In the genomic region with DNA sequence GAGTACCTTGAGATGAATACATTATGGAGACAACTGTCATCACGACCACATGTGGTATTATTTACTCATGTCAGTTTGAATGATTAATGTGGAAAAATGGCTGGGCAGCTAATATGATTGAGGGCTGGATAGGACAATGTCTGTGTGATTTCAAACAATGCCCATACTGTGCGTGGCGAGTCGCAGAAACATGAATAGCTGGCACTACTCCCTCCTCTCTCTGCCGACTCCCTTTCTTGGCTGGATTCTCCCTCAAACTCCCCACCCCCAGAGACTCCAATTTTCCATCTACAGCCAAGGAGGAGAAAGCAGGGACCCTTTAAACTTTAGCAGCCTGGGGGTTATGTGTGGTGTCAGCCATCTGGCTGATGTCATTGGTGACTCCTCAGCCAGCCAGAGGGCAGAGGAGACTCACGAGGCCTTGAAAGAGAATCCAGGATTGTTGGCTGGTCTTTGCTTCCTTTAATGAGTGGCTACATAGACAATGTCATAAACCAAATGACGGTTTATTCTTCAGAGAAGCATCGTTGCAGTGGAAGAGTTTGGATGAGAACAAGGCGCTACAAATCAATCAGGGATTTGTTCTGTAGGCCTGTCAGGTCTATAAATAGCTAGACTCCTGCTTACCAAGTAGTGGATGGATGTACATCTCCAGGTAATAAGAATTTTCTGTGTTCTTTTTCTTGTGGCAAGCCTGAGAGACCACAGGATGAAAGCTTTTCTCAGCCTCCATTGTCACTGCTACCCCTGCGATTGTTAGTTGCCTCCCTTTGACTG, we compare ENCODE assay signal across 9 cellular contexts.
DNase-seq lines count a peak whose midpoint lies in the region; ATAC-seq and TF ChIP-seq lines count a peak whose summit lies in the region.
"Had no signal": no experiment of that assay in that cellular context is flagged by ENCODE, and none has a peak within 500 bp of the region (broad histone marks: within the 10 kb centered on the region; RNA-seq: fewer than 3 reads in every experiment).

No MANE protein-coding gene starts in this region.

- POLR2A ChIA-PET in SK-N-SH (lab: Yijun Ruan, JAX): no interaction called here

- H3K27ac ChIP-seq in SK-N-SH (ENCODE audit: low read depth in 2 of 2, low read length in 1 of 2) (peak overlapping the region in 1 of 2 experiments; percentile 48; a peak in 2 of 4 replicates), temporal lobe (ENCODE audit: low read depth, low read length) (peak overlapping the region; percentile 66)

- H4K20me1 ChIP-seq in SK-N-SH (ENCODE audit: insufficient read depth): no peaks in the 10 kb centered on the region

- ATAC-seq in HG03354 (IDR thresholded peaks at IDR 0.05; ENCODE audit: poor library complexity, severe bottlenecking, unreplicated experiment): no peak
- ATAC-seq in HG03342 (IDR thresholded peaks at IDR 0.05; ENCODE audit: unreplicated experiment): no peak

- no peaks in the 10 kb centered on the region for H3K36me3 ChIP-seq in SK-N-SH (replicated peaks in 1 of 2; ENCODE audit: control insufficient read depth in 1 of 2, insufficient read depth in 2 of 2, low read length in 1 of 2)

- TF ChIP-seq EP300 in SK-N-SH (IDR thresholded peaks at IDR 0.05; ENCODE audit: borderline replicate concordance in 1 of 2, low read depth in 1 of 2, low read length in 1 of 2): peak; percentile 9; a peak in 1 of 4 replicates

- no peaks in the 10 kb centered on the region for H3K9me2 ChIP-seq in SK-N-SH

- no peaks in the 10 kb centered on the region for H3K79me2 ChIP-seq in SK-N-SH (ENCODE audit: insufficient read depth)

- peaks cover 5 to 19% of the 10 kb centered on the region in 2 experiments for H3K4me1 ChIP-seq in SK-N-SH (ENCODE audit: control insufficient read depth in 1 of 2, insufficient read depth in 2 of 2, low read depth in 1 of 2, low read length in 1 of 2)

- DNase-seq in SHP77 treated with DMSO at 0.1 percent for 48 hours (lab: John Stamatoyannopoulos, UW) (peak; percentile 13), SHP77 (lab: John Stamatoyannopoulos, UW) (no peak), SK-N-SH (no peak), hippocampal formation (lab: John Stamatoyannopoulos, UW) (peak; percentile 76 to 85)
- no peak for DNase-seq in stimulated activated CD8-positive, alpha-beta memory T cell treated with anti-CD3 and anti-CD28 coated beads, Interleukin-4, amount 100 ng/mL, for 48 hours
- DNase-seq: T-helper 2 cell had no signal

- CTCF ChIA-PET in SK-N-SH (lab: Yijun Ruan, JAX): interaction anchor here (1.0 to 1.2 kb wide), 2 partner anchors 8 to 234 kb away, joined by 3 to 4 read pairs; no protein-coding TSS in a partner anchor

- no peak for TF ChIP-seq CTCF in SK-N-SH (IDR thresholded peaks at IDR 0.05)

- peak overlapping the region; percentile 20; the same call in 1 of the 2 replicates for H2AFZ ChIP-seq in SK-N-SH (ENCODE audit: low read depth)

- H3K4me3 ChIP-seq in SK-N-SH (ENCODE audit: low read depth in 2 of 2, low read length in 1 of 2): no peak overlapping the region

- H3K4me2 ChIP-seq in SK-N-SH: 0 out of 2 replicates have a peak overlapping the region, but pooled peaks have one; percentile 5

- peaks cover 22% of the 10 kb centered on the region for H3F3A ChIP-seq in SK-N-SH (replicated peaks; ENCODE audit: insufficient read depth)

- no peaks in the 10 kb centered on the region for H3K9me3 ChIP-seq in SK-N-SH

- H3K9ac ChIP-seq in SK-N-SH: no peak overlapping the region

- H3K27me3 ChIP-seq in SK-N-SH (ENCODE audit: insufficient read depth): no peaks in the 10 kb centered on the region

- WGBS in SK-N-SH (ENCODE audit: low lambda C conversion rate): 68% methylated on average over 6 of the region's 10 CpGs

- TF ChIP-seq RAD21 in SK-N-SH (IDR thresholded peaks at IDR 0.05; ENCODE audit: low read length): no peak

TF ChIP-seq in SK-N-SH, 30 proteins besides CTCF, POLR2A, EP300 and RAD21:
- TF ChIP-seq MAX (IDR thresholded peaks at IDR 0.05; ENCODE audit: low read depth) (peak; percentile 19; the same call in 1 of the 2 replicates), PBX3 (IDR thresholded peaks at IDR 0.05) (peak; percentile 87), NRF1 (IDR thresholded peaks at IDR 0.05; ENCODE audit: low read depth, low read length) (no peak), JUND (IDR thresholded peaks at IDR 0.05) (0 out of 2 replicates have a peak, but pooled peaks have one; percentile 23), TCF12 (IDR thresholded peaks at IDR 0.05) (peak; percentile 68; the same call in 1 of the 2 replicates)

Comparison
In these comparisons a context has a peak if more than half of its experiments do, and no peak if none do; other contexts are left out.
1. DNase-seq: peak in SHP77 treated with DMSO at 0.1 percent for 48 hours (single experiment) and hippocampal formation (2 of 2); none in SHP77 (0 of 2), SK-N-SH (single experiment) and stimulated activated CD8-positive, alpha-beta memory T cell treated with anti-CD3 and anti-CD28 coated beads, Interleukin-4, amount 100 ng/mL, for 48 hours (single experiment).